9 cellular contexts compared by ENCODE assay signal in the genomic region with DNA sequence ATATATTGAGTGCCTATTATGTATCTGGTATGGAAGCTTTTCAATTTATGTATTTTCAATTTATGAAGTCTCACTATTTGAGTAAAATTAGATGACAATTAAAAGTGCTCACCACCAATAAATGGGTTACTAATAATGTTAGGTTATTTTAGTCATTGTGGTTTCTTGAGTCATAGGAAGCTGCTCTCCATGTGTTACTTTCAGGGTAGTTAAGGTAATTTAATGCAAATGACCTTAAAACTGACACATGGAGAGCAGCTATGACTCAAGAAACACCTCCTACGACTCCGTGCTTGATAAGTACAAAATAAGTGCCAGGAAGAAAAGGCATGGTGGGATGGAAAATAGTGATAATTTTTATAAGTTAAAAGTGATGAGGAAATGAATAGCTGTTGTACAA. TPM values are rescaled to one million over a fixed set of nuclear protein-coding genes. Genes with fewer than 3 reads are reported as not detected.
DNase-seq lines count a peak whose midpoint lies in the region; ATAC-seq and TF ChIP-seq lines count a peak whose summit lies in the region.
"Had no signal": no experiment of that assay in that cellular context is flagged by ENCODE, and none has a peak within 500 bp of the region (broad histone marks: within the 10 kb centered on the region; RNA-seq: fewer than 3 reads in every experiment).

No MANE protein-coding gene starts in this region.

- no peaks in the 10 kb centered on the region for H3K36me3 Mint-ChIP-seq in Calu3 (ENCODE audit: insufficient read depth, unreplicated experiment)

- H3K9ac ChIP-seq in mesendoderm (ENCODE audit: low read length), result no peak overlapping the region

- H3K79me1 ChIP-seq in mesendoderm (ENCODE audit: low read length), result no peaks in the 10 kb centered on the region

- CTCF ChIA-PET in Calu3 (lab: Charles Lee), result interaction anchor here (1.0 to 1.7 kb wide), 3 partner anchors 9 to 26 kb away, joined by 5 to 6 read pairs (median 5); a partner anchor contains a TSS

- no peaks in the 10 kb centered on the region for H3K9me3 Mint-ChIP-seq in Calu3 (ENCODE audit: low read depth, unreplicated experiment)

- no peak overlapping the region for H2BK120ac ChIP-seq in mesendoderm (ENCODE audit: low read depth, low read length)

- TF ChIP-seq CTCF in BE2C (IDR thresholded peaks at IDR 0.05; ENCODE audit: low read depth, low read length) (no peak), Calu3 (IDR thresholded peaks at IDR 0.05; ENCODE audit: unreplicated experiment) (no peak), tibial nerve (IDR thresholded peaks at IDR 0.05) (no peak)

- TF ChIP-seq EP300 in tibial nerve (IDR thresholded peaks at IDR 0.05), result no peak

- ATAC-seq in GM18870 (IDR thresholded peaks at IDR 0.05; ENCODE audit: unreplicated experiment), result peak; percentile 93
- peak; percentile 91 for ATAC-seq in HG02588 (IDR thresholded peaks at IDR 0.05; ENCODE audit: unreplicated experiment)

- peaks cover 45% of the 10 kb centered on the region for H3K4me1 Mint-ChIP-seq in Calu3 (ENCODE audit: low read depth, unreplicated experiment)

- no peak overlapping the region for H3K56ac ChIP-seq in mesendoderm (ENCODE audit: low read length)

- no peak overlapping the region for H3K4me3 Mint-ChIP-seq in Calu3 (ENCODE audit: low read depth, unreplicated experiment)
- H3K4me3 Mint-ChIP-seq: dendritic cell treated with granulocyte-macrophage colony-stimulating factor and Interleukin-4, amounts not matched to agents 40 ng/mL and 50 ng/mL, for 4 days had no signal

- no peak overlapping the region for H3K27ac Mint-ChIP-seq in Calu3 (ENCODE audit: unreplicated experiment)
- H3K27ac Mint-ChIP-seq: dendritic cell treated with granulocyte-macrophage colony-stimulating factor and Interleukin-4, amounts not matched to agents 40 ng/mL and 50 ng/mL, for 4 days had no signal

- no peaks in the 10 kb centered on the region for H3K9me3 ChIP-seq in BE2C
- H3K9me3 ChIP-seq in tibial nerve, result no peaks in the 10 kb centered on the region

- TF ChIP-seq POLR2A in tibial nerve (IDR thresholded peaks at IDR 0.05), result no peak

- no peak overlapping the region for H3K4me3 ChIP-seq in mesendoderm (ENCODE audit: low read length)
- H3K4me3 ChIP-seq in BE2C (ENCODE audit: low read depth, low read length), result no peak overlapping the region
- no peak overlapping the region for H3K4me3 ChIP-seq in tibial nerve

- H3K4me2 ChIP-seq in mesendoderm (ENCODE audit: low read length), result no peak overlapping the region

- no peak overlapping the region for H2BK5ac ChIP-seq in mesendoderm (ENCODE audit: low read length)

- no peaks in the 10 kb centered on the region for H3K79me2 ChIP-seq in mesendoderm (ENCODE audit: control insufficient read depth, insufficient read depth, low read length)

- no peak overlapping the region for H2AK5ac ChIP-seq in mesendoderm (ENCODE audit: low read length)

- WGBS in mesendoderm (ENCODE audit: extremely low coverage, insufficient coverage, low lambda C conversion rate), result no CpG with 5 or more reads among the region's 2 CpGs
- WGBS in tibial nerve, 2 donors, result 69% methylated on average over 2 of the region's 2 CpGs

- DNase-seq in M059J (ENCODE audit: low read depth), result peak; percentile 84
- peak; percentile 73 for DNase-seq in mesendoderm
- no peak for DNase-seq in BE2C
- DNase-seq in Calu3, result no peak
- DNase-seq in SKM-1 treated with dmso at 0.1 percent for 144 hours (lab: John Stamatoyannopoulos, UW; ENCODE audit: unreplicated experiment), result no peak
- no peak for DNase-seq in tibial nerve (ENCODE audit: low spot score in 2 of 2)

- no peak overlapping the region for H3K18ac ChIP-seq in mesendoderm (ENCODE audit: low read length)

- H3K23ac ChIP-seq in mesendoderm (ENCODE audit: low read length), result no peak overlapping the region

- no peak overlapping the region for H3K4ac ChIP-seq in mesendoderm (ENCODE audit: low read depth, low read length)

- no peak overlapping the region for H3K27ac ChIP-seq in mesendoderm (ENCODE audit: low read depth, low read length)
- H3K27ac ChIP-seq in tibial nerve, result no peak overlapping the region

- H3K27me3 Mint-ChIP-seq in Calu3 (ENCODE audit: unreplicated experiment), result no peaks in the 10 kb centered on the region
- H3K27me3 Mint-ChIP-seq: dendritic cell treated with granulocyte-macrophage colony-stimulating factor and Interleukin-4, amounts not matched to agents 40 ng/mL and 50 ng/mL, for 4 days had no signal

- H2BK15ac ChIP-seq in mesendoderm (replicated peaks; ENCODE audit: low read depth), result no peak overlapping the region

- H4K8ac ChIP-seq in mesendoderm (ENCODE audit: low read depth, low read length), result no peak overlapping the region

- H3K4me1 ChIP-seq in mesendoderm (ENCODE audit: control insufficient read depth, low read depth, low read length) (peaks cover 2% of the 10 kb centered on the region), BE2C (no peaks in the 10 kb centered on the region), tibial nerve (no peaks in the 10 kb centered on the region)

- BruUV-seq in Calu3 (replicated peaks; lab: Mats Ljungman, UMichigan), result no TSS peak

- intact Hi-C loops in Calu3 (cut with micrococcal nuclease; ENCODE audit: unreplicated experiment), result no loop called here

- H3K36me3 ChIP-seq in mesendoderm (ENCODE audit: control insufficient read depth, insufficient read depth, low read length) (no peaks in the 10 kb centered on the region), BE2C (no peaks in the 10 kb centered on the region), tibial nerve (no peaks in the 10 kb centered on the region)

- H3K27me3 ChIP-seq in mesendoderm (ENCODE audit: insufficient read depth, low read length, poor library complexity) (no peaks in the 10 kb centered on the region), BE2C (no peaks in the 10 kb centered on the region), tibial nerve (no peaks in the 10 kb centered on the region)

- no peak overlapping the region for H4K5ac ChIP-seq in mesendoderm (ENCODE audit: low read length)

RNA-seq across cellular contexts. Expression of a gene that starts 16.5 kb away (rescaled TPM):
- total RNA-seq in M059J (2014; rRNA removed; shearing (Covaris generic)), result not detected in 2 replicates
- polyA plus RNA-seq in mesendoderm (2013, experiment 1 of 2), result not detected
- polyA plus RNA-seq in mesendoderm (2013, experiment 2 of 2), result not detected
- not detected for polyA plus RNA-seq in BE2C (2012; ENCODE audit: insufficient read depth, insufficient read length, low read depth)
- total RNA-seq in Calu3 (2022) (12.6 and 17.4 TPM in 2 replicates), tibial nerve (under 1 TPM in 1 of 4 donors, not detected in 3; 0.22 TPM)

Comparison
In these comparisons a context has a peak if more than half of its experiments do, and no peak if none do; other contexts are left out.
1. DNase-seq: peak in M059J (single experiment) and mesendoderm (single experiment); none in BE2C (single experiment), Calu3 (single experiment), SKM-1 treated with dmso at 0.1 percent for 144 hours (single experiment) and tibial nerve (0 of 2).
2. RNA of a gene that starts 16.5 kb away (total RNA-seq): 12.6 to 17.4 TPM in Calu3; not detected in M059J and 0.22 TPM in tibial nerve; every median in the first group is over 10 times any median in the second.